ENCODE assay signal across 1 cellular context in genomic region chr16:87845213-87845612, GRCh38.
TF ChIP-seq lines count a peak whose summit lies in the region.

No MANE protein-coding gene starts in this region.

TF ChIP-seq in HEK293, 187 proteins besides CTCF, POLR2A, EP300 and RAD21 (continued from another document):
- TF ChIP-seq ZNF148 (tag by site-specific recombination; IDR thresholded peaks at IDR 0.05; ENCODE audit: borderline replicate concordance) (no peak), KLF9 (tag by site-specific recombination; IDR thresholded peaks at IDR 0.05; ENCODE audit: low read depth) (peak; percentile 67), SP7 (tag by site-specific recombination; IDR thresholded peaks at IDR 0.05) (no peak)
TF ChIP-seq in HEK293: peak in this region for 2.
